In the genomic region with DNA sequence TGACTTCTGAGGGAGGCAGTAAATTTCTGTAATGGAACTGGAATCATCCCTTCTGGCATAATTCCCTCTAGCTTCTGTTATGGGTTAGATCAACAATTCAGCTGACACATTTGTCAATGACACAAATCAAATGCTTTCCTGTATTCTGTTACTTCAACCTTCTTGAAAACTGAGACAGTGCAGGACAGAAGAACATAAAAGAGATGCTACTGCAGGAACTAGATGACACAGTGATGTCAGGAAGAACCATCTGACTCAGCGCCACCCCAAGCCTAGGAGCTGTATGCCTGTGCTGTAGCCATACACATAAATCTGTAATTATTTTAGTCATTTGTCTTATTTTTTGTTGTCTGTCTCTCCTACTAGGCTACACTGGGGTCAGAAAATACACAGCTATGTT, we compare ENCODE assay signal across 15 cellular contexts. TPM values are rescaled to one million over a fixed set of nuclear protein-coding genes. Genes with fewer than 3 reads are reported as not detected.
DNase-seq lines count a peak whose midpoint lies in the region; ATAC-seq and TF ChIP-seq lines count a peak whose summit lies in the region.
"Had no signal": no experiment of that assay in that cellular context is flagged by ENCODE, and none has a peak within 500 bp of the region (broad histone marks: within the 10 kb centered on the region; RNA-seq: fewer than 3 reads in every experiment).

No MANE protein-coding gene starts in this region.

- no peaks in the 10 kb centered on the region for H3K27me3 ChIP-seq in testis
- H3K27me3 ChIP-seq: right atrium auricular region, uterus had no signal

- intact Hi-C loops in activated T-helper 2 cell treated with anti-CD3 and anti-CD28 coated beads, Interferon-gamma antibody, Interleukin-2, Interleukin-4, amounts not matched to agents 10 μg/mL and 5 μg/mL and 100 μg/mL, durations not matched to agents 14 hours and 24 hours and 36 hours (cut with micrococcal nuclease), result no loop called here
- intact Hi-C loops in testis (cut with DNase I; ENCODE audit: low total_unique reads), result no loop called here

- TF ChIP-seq CTCF in testis (IDR thresholded peaks at IDR 0.05), result no peak

- TF ChIP-seq POLR2A in testis (IDR thresholded peaks at IDR 0.05), result no peak

- H3K4me1 Mint-ChIP-seq in activated T-helper 2 cell treated with anti-CD3 and anti-CD28 coated beads, Interferon-gamma antibody, Interleukin-2, Interleukin-4, amounts not matched to agents 10 μg/mL and 5 μg/mL and 100 μg/mL, durations not matched to agents 14 hours and 24 hours and 36 hours (ENCODE audit: low read depth), result peaks cover 40% of the 10 kb centered on the region

- 94% methylated on average over 1 of the region's 1 CpG for WGBS in testis, 2 donors

- H3K4me3 Mint-ChIP-seq in activated T-helper 2 cell treated with anti-CD3 and anti-CD28 coated beads, Interferon-gamma antibody, Interleukin-2, Interleukin-4, amounts not matched to agents 10 μg/mL and 5 μg/mL and 100 μg/mL, durations not matched to agents 14 hours and 24 hours and 36 hours (ENCODE audit: low read depth), result no peak overlapping the region
- H3K4me3 Mint-ChIP-seq: mesothelial cell of epicardium, T-cell had no signal

- H3K4me3 ChIP-seq in testis, result no peak overlapping the region
- H3K4me3 ChIP-seq: right atrium auricular region, uterus had no signal

- no peaks in the 10 kb centered on the region for H3K9me3 ChIP-seq in testis
- H3K9me3 ChIP-seq: right atrium auricular region, uterus had no signal

- H3K9me3 Mint-ChIP-seq in activated T-helper 2 cell treated with anti-CD3 and anti-CD28 coated beads, Interferon-gamma antibody, Interleukin-2, Interleukin-4, amounts not matched to agents 10 μg/mL and 5 μg/mL and 100 μg/mL, durations not matched to agents 14 hours and 24 hours and 36 hours, result no peaks in the 10 kb centered on the region
- H3K9me3 Mint-ChIP-seq: mesothelial cell of epicardium, T-cell had no signal

- DNase-seq in activated T-helper 2 cell treated with anti-CD3 and anti-CD28 coated beads, Interferon-gamma antibody, Interleukin-2, Interleukin-4, amounts not matched to agents 10 μg/mL and 5 μg/mL and 100 μg/mL, durations not matched to agents 14 hours and 24 hours and 36 hours (ENCODE audit: low spot score), result no peak
- DNase-seq in NCI-H345 treated with DMSO at 0.1 percent for 48 hours (lab: John Stamatoyannopoulos, UW; ENCODE audit: unreplicated experiment), result no peak
- no peak for DNase-seq in putamen (ENCODE audit: low spot score)
- DNase-seq in testis, result no peak
- no peak for DNase-seq in NCI-H82 (lab: John Stamatoyannopoulos, UW)
- DNase-seq: central memory CD4-positive, alpha-beta T cell; COR-L47; NK-92 treated with Interleukin-12 subunit alpha and Interleukin-12 subunit beta, amount 100 ng/mL, for 24 hours; T-cell; uterus had no signal

- H3K27me3 Mint-ChIP-seq in activated T-helper 2 cell treated with anti-CD3 and anti-CD28 coated beads, Interferon-gamma antibody, Interleukin-2, Interleukin-4, amounts not matched to agents 10 μg/mL and 5 μg/mL and 100 μg/mL, durations not matched to agents 14 hours and 24 hours and 36 hours (ENCODE audit: low read depth), result peaks cover 4% of the 10 kb centered on the region
- H3K27me3 Mint-ChIP-seq: T-cell had no signal

- H3K27ac ChIP-seq in testis, result no peak overlapping the region
- H3K27ac ChIP-seq: right atrium auricular region, uterus had no signal

- ATAC-seq in GM18502 (IDR thresholded peaks at IDR 0.05; ENCODE audit: poor library complexity, unreplicated experiment) (peak; percentile 61), GM19455 (IDR thresholded peaks at IDR 0.05; ENCODE audit: unreplicated experiment) (peak; percentile 65), HG03103 (IDR thresholded peaks at IDR 0.05; ENCODE audit: low read depth, unreplicated experiment) (peak; percentile 53)

- H3K4me1 ChIP-seq in testis, result no peaks in the 10 kb centered on the region
- H3K4me1 ChIP-seq: right atrium auricular region, uterus had no signal

- no peaks in the 10 kb centered on the region for H3K36me3 ChIP-seq in testis (ENCODE audit: low read depth, missing control alignments)
- H3K36me3 ChIP-seq: right atrium auricular region, uterus had no signal

- H3K36me3 Mint-ChIP-seq in activated T-helper 2 cell treated with anti-CD3 and anti-CD28 coated beads, Interferon-gamma antibody, Interleukin-2, Interleukin-4, amounts not matched to agents 10 μg/mL and 5 μg/mL and 100 μg/mL, durations not matched to agents 14 hours and 24 hours and 36 hours (ENCODE audit: low read depth), result no peaks in the 10 kb centered on the region
- H3K36me3 Mint-ChIP-seq: mesothelial cell of epicardium, T-cell had no signal

- H3K27ac Mint-ChIP-seq in activated T-helper 2 cell treated with anti-CD3 and anti-CD28 coated beads, Interferon-gamma antibody, Interleukin-2, Interleukin-4, amounts not matched to agents 10 μg/mL and 5 μg/mL and 100 μg/mL, durations not matched to agents 14 hours and 24 hours and 36 hours, result peak overlapping the region; percentile 64
- H3K27ac Mint-ChIP-seq: mesothelial cell of epicardium, T-cell had no signal

RNA-seq across cellular contexts. Expression of a gene that starts 18.2 kb away (rescaled TPM):
- 25.3 and 26.7 TPM in 2 replicates for total RNA-seq in activated T-helper 2 cell treated with anti-CD3 and anti-CD28 coated beads, Interferon-gamma antibody, Interleukin-2, Interleukin-4, amounts not matched to agents 10 μg/mL and 5 μg/mL and 100 μg/mL, durations not matched to agents 14 hours and 24 hours and 36 hours
- total RNA-seq in testis, result 10 to 100 TPM; 45.8 to 47.5 TPM
- 25.8 TPM for polyA plus RNA-seq in testis (ENCODE audit: insufficient read depth, low read depth, low replicate concordance)
